Comparison of ENCODE assay signal across 8 cellular contexts in the genomic region with DNA sequence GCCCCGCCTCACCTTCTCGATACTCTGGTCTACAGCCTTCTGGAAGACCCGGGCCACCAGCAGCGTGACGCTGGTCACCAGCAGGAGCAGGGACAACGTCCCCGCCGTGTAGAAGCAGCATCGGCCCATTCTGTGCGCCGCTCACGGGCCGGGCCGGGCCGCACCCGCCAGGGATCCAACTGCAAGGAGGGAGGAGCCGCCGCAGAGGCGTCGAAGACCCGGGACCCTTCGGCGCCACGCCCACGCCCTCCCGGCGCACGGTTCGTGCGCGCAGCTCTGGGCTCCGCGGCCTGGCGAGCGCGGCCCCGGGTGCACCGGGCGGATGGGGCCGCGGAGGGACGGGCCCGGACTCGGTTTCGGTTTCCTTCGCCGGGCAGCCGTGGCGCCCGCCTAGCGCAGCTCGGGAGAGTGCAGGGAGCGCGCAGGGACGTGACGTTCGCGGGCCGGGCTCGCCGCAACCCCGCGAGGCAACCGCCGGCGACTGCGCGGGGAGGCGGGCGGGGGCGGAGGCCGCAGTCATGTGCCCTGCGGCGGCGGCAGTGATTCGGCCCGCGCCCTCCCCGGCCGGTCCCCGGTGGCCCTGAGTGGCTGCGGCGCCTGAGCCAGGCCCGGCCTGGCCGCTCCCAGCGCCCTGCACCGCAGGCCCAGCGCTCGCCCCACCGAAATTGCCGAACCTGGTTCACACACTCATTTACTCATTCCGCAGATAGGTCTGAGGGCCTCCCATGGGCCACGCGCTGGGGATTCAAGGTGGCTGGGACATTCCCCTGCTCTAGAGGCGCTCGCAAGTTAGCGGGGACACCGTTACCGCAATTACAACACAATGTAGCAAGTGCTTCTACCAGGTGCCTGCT. TPM values are rescaled to one million over a fixed set of nuclear protein-coding genes. Genes with fewer than 3 reads are reported as not detected.
DNase-seq lines count a peak whose midpoint lies in the region; ATAC-seq, FAIRE-seq and TF ChIP-seq lines count a peak whose summit lies in the region.

A gene with protein sequence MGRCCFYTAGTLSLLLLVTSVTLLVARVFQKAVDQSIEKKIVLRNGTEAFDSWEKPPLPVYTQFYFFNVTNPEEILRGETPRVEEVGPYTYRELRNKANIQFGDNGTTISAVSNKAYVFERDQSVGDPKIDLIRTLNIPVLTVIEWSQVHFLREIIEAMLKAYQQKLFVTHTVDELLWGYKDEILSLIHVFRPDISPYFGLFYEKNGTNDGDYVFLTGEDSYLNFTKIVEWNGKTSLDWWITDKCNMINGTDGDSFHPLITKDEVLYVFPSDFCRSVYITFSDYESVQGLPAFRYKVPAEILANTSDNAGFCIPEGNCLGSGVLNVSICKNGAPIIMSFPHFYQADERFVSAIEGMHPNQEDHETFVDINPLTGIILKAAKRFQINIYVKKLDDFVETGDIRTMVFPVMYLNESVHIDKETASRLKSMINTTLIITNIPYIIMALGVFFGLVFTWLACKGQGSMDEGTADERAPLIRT (minus strand): TSS at position 410 of the 854 bp plus-strand sequence. CDS start 281 bp downstream, at position 129.

- POLR2A ChIA-PET in H1 (lab: Charles Lee; ENCODE audit: partially characterized antibody): interaction anchor here (0.6 to 1.9 kb wide), 8 partner anchors 14 to 165 kb away, joined by 3 to 5 read pairs (median 3); partner anchors contain the start of gene FAM47E

- peak within 1 kb of the TSS; percentile 23 for H3K56ac ChIP-seq in H1 (replicated peaks; ENCODE audit: insufficient read length, low read depth, low read length)
- peak within 1 kb of the TSS; percentile 96 for H3K56ac ChIP-seq in mesendoderm (ENCODE audit: low read length)

- peak within 1 kb of the TSS; percentile 52 to 86 (median 68) for H3K4me3 ChIP-seq in H1 (ENCODE audit: extremely low read depth in 1 of 4, insufficient read depth in 2 of 4, low read depth in 3 of 4, low read length in 4 of 4)
- H3K4me3 ChIP-seq in mesendoderm (ENCODE audit: low read length): peak within 1 kb of the TSS; percentile 64

- H2BK12ac ChIP-seq in H1 (ENCODE audit: low read depth, low read length): no peak within 1 kb of the TSS

- H3K18ac ChIP-seq in H1 (ENCODE audit: extremely low read depth, low read length) (peak within 1 kb of the TSS; percentile 95), mesendoderm (ENCODE audit: low read length) (peak within 1 kb of the TSS; percentile 0)

- H2BK20ac ChIP-seq in H1 (ENCODE audit: low read length): no peak within 1 kb of the TSS

- no peak for TF ChIP-seq CTCF in H1 (IDR thresholded peaks at IDR 0.05; ENCODE audit: control extremely low read depth in 1 of 3, insufficient read depth in 1 of 3, low read depth in 1 of 3, low read length in 3 of 3)

- 0 out of 4 replicates have a peak, but pooled peaks of 1 of the 2 experiments have one; percentile 0 for TF ChIP-seq RAD21 in H1 (IDR thresholded peaks at IDR 0.05 in 1 of 2, conservative IDR thresholded peaks at IDR 0.05 in 1 of 2; ENCODE audit: low read depth in 2 of 2, low read length in 2 of 2)

- H2BK120ac ChIP-seq in H1 (replicated peaks; ENCODE audit: low read depth, low read length): no peak within 1 kb of the TSS
- H2BK120ac ChIP-seq in mesendoderm (ENCODE audit: low read depth, low read length): no peak within 1 kb of the TSS

- H3K36me3 ChIP-seq in H1 (ENCODE audit: control insufficient read depth in 2 of 4, insufficient read depth in 4 of 4, low read length in 3 of 4) (no peaks in the 10 kb centered on the region), mesendoderm (ENCODE audit: control insufficient read depth, insufficient read depth, low read length) (no peaks in the 10 kb centered on the region)

- peak; percentile 52 for FAIRE-seq in GM19239 (lab: Jason Lieb, UNC)
- no peak for FAIRE-seq in H1 (lab: Jason Lieb, UNC)

- peaks cover 0 to 4% of the 10 kb centered on the region in 2 experiments for H4K20me1 ChIP-seq in H1 (replicated peaks in 1 of 2; ENCODE audit: control insufficient read depth in 1 of 2, insufficient read depth in 2 of 2, low read length in 2 of 2)

- no peaks in the 10 kb centered on the region for H3K9me3 ChIP-seq in H1 (ENCODE audit: insufficient read depth in 2 of 2, low read depth in 1 of 2, low read length in 1 of 2)

- H3K27me3 ChIP-seq in H1 (replicated peaks in 1 of 4; ENCODE audit: control insufficient read depth in 3 of 4, extremely low read depth in 1 of 4, insufficient read depth in 3 of 4, low read length in 3 of 4) (peaks cover 0 to 2% (median 0%) of the 10 kb centered on the region in 4 experiments; a peak in 1 of 7 replicates), mesendoderm (ENCODE audit: insufficient read depth, low read length, poor library complexity) (no peaks in the 10 kb centered on the region)

- WGBS in H1 (ENCODE audit: extremely low coverage in 1 of 2, insufficient coverage in 1 of 2, insufficient read length in 1 of 2, insufficient replicate concordance in 2 of 2, low coverage in 1 of 2, low lambda C conversion rate in 2 of 2, missing lambda C conversion rate in 1 of 2), 2 experiments: 1% methylated on average over 49 of the region's 99 CpGs; no CpG with 5 or more reads in 1 of the 2 experiments
- WGBS in mesendoderm (ENCODE audit: extremely low coverage, insufficient coverage, low lambda C conversion rate): no CpG with 5 or more reads among the region's 99 CpGs

- H3K4me1 ChIP-seq in H1 (replicated peaks in 1 of 4; ENCODE audit: control insufficient read depth in 3 of 4, insufficient read depth in 4 of 4, low read length in 3 of 4) (peaks cover 4 to 22% (median 9%) of the 10 kb centered on the region in 4 experiments), mesendoderm (ENCODE audit: control insufficient read depth, low read depth, low read length) (peaks cover 7% of the 10 kb centered on the region)

- peak within 1 kb of the TSS; percentile 4; the same call in 1 of the 2 replicates for H2BK5ac ChIP-seq in H1 (ENCODE audit: low read depth, low read length)
- H2BK5ac ChIP-seq in mesendoderm (ENCODE audit: low read length): no peak within 1 kb of the TSS

- H3K79me1 ChIP-seq in H1 (ENCODE audit: low read depth, low read length) (no peaks in the 10 kb centered on the region; the same call in 1 of the 2 replicates), mesendoderm (ENCODE audit: low read length) (peaks cover 13% of the 10 kb centered on the region)

- peaks cover 11% of the 10 kb centered on the region for H3K23me2 ChIP-seq in H1 (ENCODE audit: low read depth, low read length)

- no peak within 1 kb of the TSS for H3K4ac ChIP-seq in H1 (replicated peaks; ENCODE audit: insufficient read length, low read depth, low read length)
- no peak within 1 kb of the TSS for H3K4ac ChIP-seq in mesendoderm (ENCODE audit: low read depth, low read length)

- TF ChIP-seq POLR2A in H1 (IDR thresholded peaks at IDR 0.05; ENCODE audit: control extremely low read depth in 1 of 2, low read depth in 2 of 2, low read length in 2 of 2): peak; percentile 66 to 72; a peak in 2 of 3 replicates

- H2BK15ac ChIP-seq in H1 (ENCODE audit: low read length) (0 out of 2 replicates have a peak within 1 kb of the TSS, but pooled peaks have one; percentile 5), mesendoderm (replicated peaks; ENCODE audit: low read depth) (no peak within 1 kb of the TSS)

- H4K91ac ChIP-seq in H1 (replicated peaks; ENCODE audit: insufficient read length, low read length): no peak within 1 kb of the TSS

- H3K9ac ChIP-seq in H1 (replicated peaks in 1 of 4; ENCODE audit: extremely low read depth in 1 of 4, low read depth in 3 of 4, low read length in 3 of 4): peak within 1 kb of the TSS; percentile 63 to 84 (median 76)
- peak within 1 kb of the TSS; percentile 89 for H3K9ac ChIP-seq in mesendoderm (ENCODE audit: low read length)

- H3K79me2 ChIP-seq in H1 (ENCODE audit: control insufficient read depth in 1 of 2, insufficient read depth in 2 of 2, low read length in 2 of 2) (peaks cover 0 to 17% of the 10 kb centered on the region in 2 experiments; a peak in 2 of 4 replicates), mesendoderm (ENCODE audit: control insufficient read depth, insufficient read depth, low read length) (no peaks in the 10 kb centered on the region)

- peak within 1 kb of the TSS; percentile 94 for H2AFZ ChIP-seq in H1 (ENCODE audit: low read length)

- H3K23ac ChIP-seq in H1 (ENCODE audit: insufficient read length) (no peak within 1 kb of the TSS), mesendoderm (ENCODE audit: low read length) (peak within 1 kb of the TSS; percentile 91)

- peak within 1 kb of the TSS; percentile 86; the same call in 1 of the 2 replicates for H4K8ac ChIP-seq in H1 (ENCODE audit: extremely low read depth, insufficient read depth, low read length)
- peak within 1 kb of the TSS; percentile 5 for H4K8ac ChIP-seq in mesendoderm (ENCODE audit: low read depth, low read length)

- CTCF ChIA-PET in H1 (lab: Charles Lee; ENCODE audit: partially characterized antibody): interaction anchor here (0.6 to 3.3 kb wide), 4 partner anchors 14 to 164 kb away, joined by 4 to 15 read pairs (median 5); partner anchors contain the start of gene STBD1

- ATAC-seq in HG03439 (IDR thresholded peaks at IDR 0.05; ENCODE audit: unreplicated experiment): peak; percentile 79

- H3K27ac ChIP-seq in H1 (ENCODE audit: low read depth, low read length): peak within 1 kb of the TSS; percentile 54
- H3K27ac ChIP-seq in mesendoderm (ENCODE audit: low read depth, low read length): peak within 1 kb of the TSS; percentile 81

- no peak for TF ChIP-seq EP300 in H1 (IDR thresholded peaks at IDR 0.05; ENCODE audit: borderline replicate concordance in 1 of 2, low read depth in 2 of 2, low read length in 2 of 2)

- no peak within 1 kb of the TSS for H3K14ac ChIP-seq in H1 (ENCODE audit: insufficient read length)

- H3K4me2 ChIP-seq in H1 (ENCODE audit: insufficient read depth in 1 of 2, low read depth in 2 of 2, low read length in 2 of 2) (peak within 1 kb of the TSS; percentile 80 to 96), mesendoderm (ENCODE audit: low read length) (peak within 1 kb of the TSS; percentile 96)

- DNase-seq in CD1c-positive myeloid dendritic cell (ENCODE audit: extremely low spot score): peak; percentile 92
- DNase-seq in GM19239 (ENCODE audit: insufficient read length, low spot score): peak; percentile 55
- peak; percentile 78 for DNase-seq in NCI-H82 (lab: John Stamatoyannopoulos, UW)
- DNase-seq in activated CD8-positive, alpha-beta memory T cell treated with anti-CD3 and anti-CD28 coated beads for 4 hours (ENCODE audit: low read depth in 2 of 2): peak; percentile 38 to 44
- peak in 1 of 2 experiments; percentile 91 for DNase-seq in H1 (ENCODE audit: low read depth in 1 of 2, low spot score in 2 of 2)
- DNase-seq in mesendoderm: peak; percentile 86
- peak; percentile 32 to 56 for DNase-seq in stimulated activated CD8-positive, alpha-beta memory T cell treated with anti-CD3 and anti-CD28 coated beads, Interleukin-15, amount 100 ng/mL, for 4 hours (ENCODE audit: low read depth in 2 of 2)

- peak within 1 kb of the TSS; percentile 71 for H4K5ac ChIP-seq in H1 (ENCODE audit: insufficient read length, low read depth, low read length)
- no peak within 1 kb of the TSS for H4K5ac ChIP-seq in mesendoderm (ENCODE audit: low read length)

- no peak within 1 kb of the TSS for H2AK5ac ChIP-seq in H1 (ENCODE audit: low read depth, low read length)
- no peak within 1 kb of the TSS for H2AK5ac ChIP-seq in mesendoderm (ENCODE audit: low read length)

RNA-seq across cellular contexts. Expression of the gene that starts here (rescaled TPM):
- 35.7 and 40.2 TPM in 2 replicates for total RNA-seq in H1 (2021; fragmentation: NEBNext Ultra II Directional; extraction: Animal tissue kit (Norgen Biotek cat#: 25700))
- polyA plus RNA-seq in H1 (2011; rRNA removed): 13.8 and 18.5 TPM in 2 replicates
- 19.7 TPM for polyA plus RNA-seq in H1 (2011; cell fraction: cytosol; rRNA removed)
- 20.4 TPM for polyA plus RNA-seq in H1 (2011; cell fraction: nucleus; rRNA removed)
- polyA plus RNA-seq in H1 (2012, experiment 1 of 2): 30.9 to 44.6 TPM (median 38.5 TPM) in 4 replicates
- polyA plus RNA-seq in H1 (2012, experiment 2 of 2): 3.6 TPM
- polyA plus RNA-seq in H1 (2013, experiment 1 of 2): 45.4 TPM
- 48.9 TPM for polyA plus RNA-seq in H1 (2013, experiment 2 of 2)
- polyA minus RNA-seq in H1 (2011; rRNA and poly(A)+ RNA removed): 74.3 and 94.4 TPM in 2 replicates
- 37.0 TPM for polyA minus RNA-seq in H1 (2011; cell fraction: cytosol; rRNA and poly(A)+ RNA removed)
- 50.5 TPM for polyA minus RNA-seq in H1 (2011; cell fraction: nucleus; rRNA and poly(A)+ RNA removed)
- polyA plus RNA-seq in mesendoderm (2013, experiment 1 of 2): 16.2 TPM
- polyA plus RNA-seq in mesendoderm (2013, experiment 2 of 2): 16.6 TPM
